ENCODE assay signal across 15 cellular contexts in genomic region chr4:153188966-153189801, GRCh38. TPM values are rescaled to one million over a fixed set of nuclear protein-coding genes. Genes with fewer than 3 reads are reported as not detected.
DNase-seq lines count a peak whose midpoint lies in the region; ATAC-seq and TF ChIP-seq lines count a peak whose summit lies in the region.
"Had no signal": no experiment of that assay in that cellular context is flagged by ENCODE, and none has a peak within 500 bp of the region (broad histone marks: within the 10 kb centered on the region; RNA-seq: fewer than 3 reads in every experiment).

No MANE protein-coding gene starts in this region.

- DNase-seq in NCI-H82 (lab: John Stamatoyannopoulos, UW): peak; percentile 6
- no peak for DNase-seq in NCI-H82 treated with DMSO at 0.1 percent for 48 hours (lab: John Stamatoyannopoulos, UW; ENCODE audit: unreplicated experiment)
- peak; percentile 12 for DNase-seq in adipocyte (ENCODE audit: low read depth)
- DNase-seq in iris pigment epithelial cell (ENCODE audit: low read depth): peak; percentile 53
- no peak for DNase-seq in activated T-cell treated with anti-CD3 and anti-CD28 coated beads, Interleukin-2, amount 50 U/mL, for 4 hours
- no peak for DNase-seq in osteocyte (ENCODE audit: extremely low spot score, unreplicated experiment)
- DNase-seq in foreskin melanocyte: no peak
- no peak for DNase-seq in HCEC 1CT
- DNase-seq: activated effector memory CD4-positive, alpha-beta T cell treated with anti-CD3 and anti-CD28 coated beads, Interleukin-2, amount 50 U/mL, for 16 hours; cortex of kidney; DMS153; glutamatergic neuron; NCI-H1436; stimulated activated CD4-positive, alpha-beta T cell treated with anti-CD3 and anti-CD28 coated beads, Interleukin-4, amount 100 ng/mL, for 24 hours had no signal

- peaks cover 27% of the 10 kb centered on the region for H3K27me3 ChIP-seq in adipocyte (replicated peaks; ENCODE audit: control insufficient read depth, insufficient read depth, low read length)

- H3K9me3 Mint-ChIP-seq in activated T-cell treated with anti-CD3 and anti-CD28 coated beads, Interleukin-2, amount 50 U/mL, for 4 hours: no peaks in the 10 kb centered on the region
- no peaks in the 10 kb centered on the region for H3K9me3 Mint-ChIP-seq in osteocyte (ENCODE audit: unreplicated experiment)

- H3K4me3 ChIP-seq in adipocyte (ENCODE audit: low read length): no peak overlapping the region
- H3K4me3 ChIP-seq: lung had no signal

- H3K9me3 ChIP-seq in adipocyte (ENCODE audit: control insufficient read depth, low read length): no peaks in the 10 kb centered on the region

- TF ChIP-seq CTCF in osteocyte (IDR thresholded peaks at IDR 0.05): no peak

- no peaks in the 10 kb centered on the region for H3K4me1 ChIP-seq in adipocyte (ENCODE audit: control insufficient read depth, insufficient read depth, low read length)

- no peaks in the 10 kb centered on the region for H3K27me3 Mint-ChIP-seq in activated T-cell treated with anti-CD3 and anti-CD28 coated beads, Interleukin-2, amount 50 U/mL, for 4 hours (ENCODE audit: low read depth)
- peaks cover 9% of the 10 kb centered on the region for H3K27me3 Mint-ChIP-seq in osteocyte (ENCODE audit: unreplicated experiment)

- no peak overlapping the region for H3K9ac ChIP-seq in adipocyte (ENCODE audit: low read length)

- H3K36me3 ChIP-seq in adipocyte (ENCODE audit: control insufficient read depth, insufficient read depth, low read length, severe bottlenecking): no peaks in the 10 kb centered on the region

- H3K27ac Mint-ChIP-seq in osteocyte (ENCODE audit: unreplicated experiment): no peak overlapping the region

- H3K36me3 Mint-ChIP-seq in activated T-cell treated with anti-CD3 and anti-CD28 coated beads, Interleukin-2, amount 50 U/mL, for 4 hours (ENCODE audit: insufficient read depth): no peaks in the 10 kb centered on the region
- H3K36me3 Mint-ChIP-seq in osteocyte (ENCODE audit: unreplicated experiment): no peaks in the 10 kb centered on the region

- no peaks in the 10 kb centered on the region for H3K4me1 Mint-ChIP-seq in activated T-cell treated with anti-CD3 and anti-CD28 coated beads, Interleukin-2, amount 50 U/mL, for 4 hours (ENCODE audit: low read depth)
- no peaks in the 10 kb centered on the region for H3K4me1 Mint-ChIP-seq in osteocyte (ENCODE audit: unreplicated experiment)

- H3K4me3 Mint-ChIP-seq in activated T-cell treated with anti-CD3 and anti-CD28 coated beads, Interleukin-2, amount 50 U/mL, for 4 hours: no peak overlapping the region
- no peak overlapping the region for H3K4me3 Mint-ChIP-seq in osteocyte (ENCODE audit: unreplicated experiment)

- ATAC-seq in activated T-cell treated with anti-CD3 and anti-CD28 coated beads, Interleukin-2, amount 50 U/mL, for 4 hours: no peak

RNA-seq across cellular contexts. Expression of gene TRIM2, which starts 15.1 kb away (rescaled TPM):
- total RNA-seq in activated T-cell treated with anti-CD3 and anti-CD28 coated beads, Interleukin-2, amount 50 U/mL, for 4 hours: under 1 TPM; 0.34 to 0.94 (median 0.49) TPM
- total RNA-seq in osteocyte: 34.0 and 36.0 TPM in 2 replicates

Comparison
In these comparisons a context has a peak if more than half of its experiments do, and no peak if none do; other contexts are left out.
1. DNase-seq: peak in NCI-H82 (single experiment), adipocyte (single experiment) and iris pigment epithelial cell (single experiment); none in NCI-H82 treated with DMSO at 0.1 percent for 48 hours (single experiment), activated T-cell treated with anti-CD3 and anti-CD28 coated beads, Interleukin-2, amount 50 U/mL, for 4 hours (single experiment), osteocyte (single experiment), foreskin melanocyte (single experiment) and HCEC 1CT (single experiment).
2. RNA of gene TRIM2, which starts 15.1 kb away (total RNA-seq): 34.0 to 36.0 TPM in osteocyte; 0.34 to 0.94 TPM in activated T-cell treated with anti-CD3 and anti-CD28 coated beads, Interleukin-2, amount 50 U/mL, for 4 hours; every median in the first group is over 10 times any median in the second.